In genomic region chr9:98518556-98518955, GRCh38 we compare ENCODE assay signal across 1 cellular context.
TF ChIP-seq lines count a peak whose summit lies in the region.

No MANE protein-coding gene starts in this region.

TF ChIP-seq in IMR-90, 13 proteins besides CTCF, POLR2A, EP300 and RAD21 (continued from another document):
- TF ChIP-seq BHLHE40 (IDR thresholded peaks at IDR 0.05; ENCODE audit: low read depth, low read length) (no peak), MXI1 (IDR thresholded peaks at IDR 0.05; ENCODE audit: borderline replicate concordance, low read depth, low read length) (no peak), RFX5 (IDR thresholded peaks at IDR 0.05; ENCODE audit: low read depth, low read length) (no peak), CEBPB (IDR thresholded peaks at IDR 0.05; ENCODE audit: low read depth, low read length) (no peak), MAZ (IDR thresholded peaks at IDR 0.05; ENCODE audit: borderline replicate concordance, low read depth, low read length) (no peak)
